ENCODE assay signal across 17 cellular contexts in the genomic region with DNA sequence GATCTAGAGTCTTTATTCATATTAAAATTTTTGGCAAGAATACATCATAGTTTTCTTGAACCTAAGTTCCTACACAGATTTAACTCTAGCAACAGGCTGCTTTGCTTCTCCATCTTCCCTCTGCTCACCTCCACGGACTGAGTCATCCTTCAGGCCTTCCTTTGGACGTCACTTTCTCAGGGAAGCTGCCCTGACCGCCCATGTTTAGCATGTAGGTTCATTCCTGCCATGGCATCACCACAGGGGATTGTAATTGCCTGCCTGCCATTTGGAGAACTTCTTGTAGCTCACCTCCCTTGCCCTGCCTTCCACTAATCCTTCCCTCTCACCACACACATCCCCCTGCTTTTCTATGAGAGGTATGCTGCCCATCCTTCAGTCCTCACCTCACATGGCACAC. TPM values are rescaled to one million over a fixed set of nuclear protein-coding genes. Genes with fewer than 3 reads are reported as not detected.
A peak's percentile ranks its signal among the peaks of the same experiment; 100 is the strongest.
DNase-seq lines count a peak whose midpoint lies in the region; ATAC-seq, FAIRE-seq and TF ChIP-seq lines count a peak whose summit lies in the region.
"Had no signal": no experiment of that assay in that cellular context is flagged by ENCODE, and none has a peak within 500 bp of the region (broad histone marks: within the 10 kb centered on the region; RNA-seq: fewer than 3 reads in every experiment).

No MANE protein-coding gene starts in this region.

- H4K12ac ChIP-seq in trophoblast cell (ENCODE audit: low read depth, low read length): no peak overlapping the region

- intact Hi-C loops in heart left ventricle (cut with DNase I): loop anchor here in 1 of 10 donors (5.0 kb wide), 1 partner anchor 35 kb away; no protein-coding TSS in a partner anchor
- intact Hi-C loops in Right ventricle myocardium inferior (cut with DNase I): loop anchor here (5.0 kb wide), 1 partner anchor 35 kb away; no protein-coding TSS in a partner anchor
- intact Hi-C loops in left colon (cut with DNase I, micrococcal nuclease): no loop called here

- H2BK5ac ChIP-seq in trophoblast cell (ENCODE audit: low read depth, low read length, poor library complexity): no peak overlapping the region

- H2AK5ac ChIP-seq in trophoblast cell (ENCODE audit: low read length): no peak overlapping the region

- WGBS in heart left ventricle, 4 donors: 85 to 91% (median 89%) methylated on average over 3 of the region's 3 CpGs
- no CpG with 5 or more reads among the region's 3 CpGs for WGBS in trophoblast cell (ENCODE audit: extremely low coverage, insufficient coverage, insufficient read length)

- TF ChIP-seq CTCF in heart left ventricle (IDR thresholded peaks at IDR 0.05) (no peak), choroid plexus epithelial cell (conservative IDR thresholded peaks at IDR 0.05; ENCODE audit: low read depth, low read length) (no peak), D721Med (IDR thresholded peaks at IDR 0.05; ENCODE audit: insufficient read depth, missing control alignments) (no peak)

- H4K8ac ChIP-seq in trophoblast cell (ENCODE audit: low read depth, low read length): peak overlapping the region; percentile 21

- no peak overlapping the region for H3K18ac ChIP-seq in trophoblast cell (ENCODE audit: low read length)

- peaks cover 3% of the 10 kb centered on the region for H3K79me2 ChIP-seq in trophoblast cell (ENCODE audit: control insufficient read depth, insufficient read depth, low read length, poor library complexity)

- H2AFZ ChIP-seq in trophoblast cell (ENCODE audit: insufficient read depth, low read length, poor library complexity): no peak overlapping the region

- H3K14ac ChIP-seq in trophoblast cell (ENCODE audit: low read length): no peak overlapping the region

- H3K27ac ChIP-seq in heart left ventricle (peak overlapping the region in 11 of 12 donors; percentile 51 to 92 (median 78)), trophoblast cell (ENCODE audit: low read depth, low read length) (no peak overlapping the region)
- H3K27ac ChIP-seq: SJSA1 had no signal

- FAIRE-seq in D721Med (lab: Jason Lieb, UNC): no peak

- H2BK120ac ChIP-seq in trophoblast cell (ENCODE audit: insufficient read depth, low read length, poor library complexity): no peak overlapping the region

- H3K4me3 ChIP-seq in heart left ventricle (no peak overlapping the region), choroid plexus epithelial cell (ENCODE audit: low read depth, low read length) (no peak overlapping the region), trophoblast cell (ENCODE audit: low read depth, low read length) (no peak overlapping the region)
- H3K4me3 ChIP-seq: SJSA1 had no signal

- H3K4me1 ChIP-seq in heart left ventricle: peaks cover 0 to 39% (median 16%) of the 10 kb centered on the region in 12 donors
- peaks cover 15 to 21% of the 10 kb centered on the region in 2 experiments for H3K4me1 ChIP-seq in trophoblast cell (ENCODE audit: control insufficient read depth in 1 of 2, insufficient read depth in 2 of 2, low read length in 2 of 2)
- H3K4me1 ChIP-seq: SJSA1 had no signal

- DNase-seq in heart left ventricle (no peak), Right ventricle myocardium inferior (ENCODE audit: missing footprints) (no peak), M059J (ENCODE audit: low read depth) (peak; percentile 91), choroid plexus epithelial cell (ENCODE audit: low read depth) (peak; percentile 34), trophoblast cell (peak; percentile 84 to 92), D721Med (ENCODE audit: insufficient read length, low spot score) (no peak), left colon (no peak)
- DNase-seq: ACHN; activated CD4-positive, alpha-beta T cell treated with anti-CD3 and anti-CD28 coated beads, Interleukin-2, amount 50 U/mL, for 1 hour; activated T-cell treated with anti-CD3 and anti-CD28 coated beads for 4 hours; CD4-positive, alpha-beta memory T cell; foreskin melanocyte; natural killer cell; NCI-H146; posterior cingulate gyrus had no signal

- H3K79me1 ChIP-seq in trophoblast cell (ENCODE audit: low read length): peaks cover 15% of the 10 kb centered on the region

- H3K4ac ChIP-seq in trophoblast cell (ENCODE audit: low read depth, low read length): no peak overlapping the region

- H2BK12ac ChIP-seq in trophoblast cell (ENCODE audit: low read length): peak overlapping the region; percentile 15

- H4K91ac ChIP-seq in trophoblast cell (ENCODE audit: low read depth, low read length): no peak overlapping the region

- H3K4me2 ChIP-seq in trophoblast cell (ENCODE audit: low read length): no peak overlapping the region

- no peaks in the 10 kb centered on the region for H3K27me3 ChIP-seq in heart left ventricle
- H3K27me3 ChIP-seq in trophoblast cell (ENCODE audit: insufficient read depth, low read length): no peaks in the 10 kb centered on the region
- H3K27me3 ChIP-seq: SJSA1 had no signal

- H3K36me3 ChIP-seq in heart left ventricle: no peaks in the 10 kb centered on the region
- H3K36me3 ChIP-seq in trophoblast cell (ENCODE audit: control insufficient read depth in 1 of 2, insufficient read depth in 2 of 2, low read length in 2 of 2): no peaks in the 10 kb centered on the region
- H3K36me3 ChIP-seq: SJSA1 had no signal

- H3K23ac ChIP-seq in trophoblast cell (ENCODE audit: low read length): no peak overlapping the region

- H3K9ac ChIP-seq in trophoblast cell (ENCODE audit: low read length): no peak overlapping the region

- TF ChIP-seq POLR2A in heart left ventricle (IDR thresholded peaks at IDR 0.05): no peak

- ATAC-seq in heart left ventricle (peak in 1 of 4 donors; percentile 9), Right ventricle myocardium inferior (no peak), left colon (no peak), GM21381 (IDR thresholded peaks at IDR 0.05; ENCODE audit: unreplicated experiment) (no peak)
- ATAC-seq: natural killer cell had no signal

- H3K9me3 ChIP-seq in heart left ventricle (peaks cover 0 to 16% (median 2%) of the 10 kb centered on the region in 12 donors), trophoblast cell (ENCODE audit: insufficient read depth, low read depth, low read length) (no peaks in the 10 kb centered on the region)
- H3K9me3 ChIP-seq: SJSA1 had no signal

RNA-seq across cellular contexts. Expression of a gene that starts 43.9 kb away (rescaled TPM):
- total RNA-seq in heart left ventricle (10 to 100 TPM; 13.8 to 26.5 (median 20.8) TPM), Right ventricle myocardium inferior (14.9 TPM), left colon (10 to 100 TPM; 27.6 to 49.5 TPM)
- 10 to 100 TPM in 1 of 2 donors, 1 to 10 TPM in 1; 8.6 to 18.4 TPM for polyA plus RNA-seq in heart left ventricle
- 31.0 and 36.9 TPM in 2 replicates for total RNA-seq in M059J (2014; rRNA removed; shearing (Covaris generic))
- 24.8 and 26.0 TPM in 2 replicates for polyA plus RNA-seq in trophoblast cell (2013)

Comparison
In these comparisons a context has a peak if more than half of its experiments do, and no peak if none do; other contexts are left out.
1. DNase-seq: peak in M059J (single experiment), choroid plexus epithelial cell (single experiment) and trophoblast cell (2 of 2); none in heart left ventricle (0 of 5), Right ventricle myocardium inferior (single experiment), D721Med (single experiment) and left colon (0 of 2).